8 cellular contexts compared by ENCODE assay signal in the genomic region with DNA sequence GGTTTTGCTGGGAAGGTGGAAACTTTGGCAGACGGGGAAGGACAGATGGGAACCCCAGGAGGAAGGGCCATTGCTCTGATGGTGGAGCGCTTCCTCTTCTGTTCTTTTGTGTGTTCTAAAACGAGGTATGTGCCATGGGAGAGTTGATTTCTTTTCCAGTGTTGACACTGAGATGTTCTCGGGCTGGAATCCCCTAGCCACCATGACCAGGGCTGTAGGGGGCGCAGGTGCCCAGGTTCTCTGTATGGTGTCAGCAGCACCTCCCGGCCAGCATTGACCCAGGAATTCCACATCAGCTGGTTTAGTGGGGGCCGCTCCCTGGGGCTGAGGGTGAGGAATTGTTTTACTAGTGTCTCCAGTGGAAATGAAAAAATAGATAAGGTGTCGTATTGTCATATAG. TPM values are rescaled to one million over a fixed set of nuclear protein-coding genes. Genes with fewer than 3 reads are reported as not detected.
DNase-seq lines count a peak whose midpoint lies in the region; ATAC-seq, FAIRE-seq and TF ChIP-seq lines count a peak whose summit lies in the region.

No MANE protein-coding gene starts in this region.

- H3K9me3 Mint-ChIP-seq in natural killer cell treated with Interleukin-12 subunit alpha and Interleukin-12 subunit beta and Interleukin-15 and Interleukin-18, amount 100 ng/mL, for 72 hours: no peaks in the 10 kb centered on the region

- DNase-seq in HFF-Myc (ENCODE audit: extremely low read depth, low read depth) (no peak), adipocyte (ENCODE audit: low read depth) (no peak), kidney (no peak), uterus (no peak), NCI-H1048 (lab: John Stamatoyannopoulos, UW) (no peak)
- no peak for DNase-seq in natural killer cell treated with Interleukin-12 subunit alpha and Interleukin-12 subunit beta and Interleukin-15 and Interleukin-18, amount 100 ng/mL, for 72 hours (ENCODE audit: low spot score)

- peak overlapping the region; percentile 68 for H3K4me3 ChIP-seq in DOHH2 (ENCODE audit: low read length)
- H3K4me3 ChIP-seq in HFF-Myc (replicated peaks; ENCODE audit: low read depth, low read length): no peak overlapping the region
- H3K4me3 ChIP-seq in adipocyte (ENCODE audit: low read length): no peak overlapping the region
- peak overlapping the region in 1 of 2 donors; percentile 53 for H3K4me3 ChIP-seq in kidney (ENCODE audit: low read length in 2 of 2)
- no peak overlapping the region for H3K4me3 ChIP-seq in uterus

- no peaks in the 10 kb centered on the region for H3K9me2 ChIP-seq in DOHH2 (replicated peaks; ENCODE audit: control insufficient read depth, low read length)

- H3K27me3 Mint-ChIP-seq in natural killer cell treated with Interleukin-12 subunit alpha and Interleukin-12 subunit beta and Interleukin-15 and Interleukin-18, amount 100 ng/mL, for 72 hours: no peaks in the 10 kb centered on the region

- FAIRE-seq in kidney (lab: Jason Lieb, UNC): no peak

- no peaks in the 10 kb centered on the region for H3K79me2 ChIP-seq in DOHH2 (ENCODE audit: control insufficient read depth, low read length)

- no peaks in the 10 kb centered on the region for H4K20me1 ChIP-seq in DOHH2 (ENCODE audit: control insufficient read depth, insufficient read depth, low read depth, low read length)

- no peak for ATAC-seq in natural killer cell treated with Interleukin-12 subunit alpha and Interleukin-12 subunit beta and Interleukin-15 and Interleukin-18, amount 100 ng/mL, for 72 hours
- ATAC-seq in GM21717 (IDR thresholded peaks at IDR 0.05; ENCODE audit: unreplicated experiment): no peak

- H3K4me1 Mint-ChIP-seq in natural killer cell treated with Interleukin-12 subunit alpha and Interleukin-12 subunit beta and Interleukin-15 and Interleukin-18, amount 100 ng/mL, for 72 hours (ENCODE audit: low read depth in 2 of 2): peaks cover 9 to 11% of the 10 kb centered on the region in 2 donors

- peak overlapping the region; percentile 65 for H3K4me3 Mint-ChIP-seq in natural killer cell treated with Interleukin-12 subunit alpha and Interleukin-12 subunit beta and Interleukin-15 and Interleukin-18, amount 100 ng/mL, for 72 hours

- intact Hi-C loops in kidney (cut with DNase I): no loop called here
- intact Hi-C loops in uterus (cut with DNase I; ENCODE audit: low total_unique reads): no loop called here

- H3K27ac ChIP-seq in DOHH2 (ENCODE audit: low read depth, low read length) (no peak overlapping the region), kidney (ENCODE audit: low read depth in 2 of 2, low read length in 2 of 2) (no peak overlapping the region), uterus (no peak overlapping the region)

- H3K27ac Mint-ChIP-seq in natural killer cell treated with Interleukin-12 subunit alpha and Interleukin-12 subunit beta and Interleukin-15 and Interleukin-18, amount 100 ng/mL, for 72 hours: peak overlapping the region in 1 of 2 donors; percentile 39

- no peak for TF ChIP-seq POLR2A in uterus (IDR thresholded peaks at IDR 0.05)

- H3K9me3 ChIP-seq in DOHH2 (ENCODE audit: control insufficient read depth, insufficient read depth, low read length): no peaks in the 10 kb centered on the region
- H3K9me3 ChIP-seq in adipocyte (ENCODE audit: control insufficient read depth, low read length): no peaks in the 10 kb centered on the region
- no peaks in the 10 kb centered on the region for H3K9me3 ChIP-seq in kidney (ENCODE audit: control insufficient read depth in 1 of 2, low read length in 2 of 2)
- H3K9me3 ChIP-seq in uterus: no peaks in the 10 kb centered on the region

- no peaks in the 10 kb centered on the region for H3F3A ChIP-seq in DOHH2 (ENCODE audit: control insufficient read depth, insufficient read depth)

- H3K4me1 ChIP-seq in DOHH2 (ENCODE audit: control insufficient read depth, low read length) (peaks cover 16% of the 10 kb centered on the region), adipocyte (ENCODE audit: control insufficient read depth, insufficient read depth, low read length) (peaks cover 3% of the 10 kb centered on the region), kidney (ENCODE audit: control insufficient read depth in 1 of 2, insufficient read depth in 1 of 2, low read depth in 1 of 2, low read length in 2 of 2) (no peaks in the 10 kb centered on the region), uterus (no peaks in the 10 kb centered on the region)

- no peaks in the 10 kb centered on the region for H3K27me3 ChIP-seq in DOHH2 (ENCODE audit: control insufficient read depth, low read length)
- no peaks in the 10 kb centered on the region for H3K27me3 ChIP-seq in adipocyte (replicated peaks; ENCODE audit: control insufficient read depth, insufficient read depth, low read length)
- no peaks in the 10 kb centered on the region for H3K27me3 ChIP-seq in uterus

- H3K9ac ChIP-seq in adipocyte (ENCODE audit: low read length) (peak overlapping the region; percentile 34), kidney (ENCODE audit: low read length in 2 of 2) (no peak overlapping the region)

- H3K36me3 Mint-ChIP-seq in natural killer cell treated with Interleukin-12 subunit alpha and Interleukin-12 subunit beta and Interleukin-15 and Interleukin-18, amount 100 ng/mL, for 72 hours: no peaks in the 10 kb centered on the region

- peak overlapping the region; percentile 85 for H3K4me2 ChIP-seq in DOHH2 (ENCODE audit: low read length)

- TF ChIP-seq CTCF in DOHH2 (IDR thresholded peaks at IDR 0.05; ENCODE audit: low read depth, low read length, poor library complexity, severe bottlenecking): peak; percentile 69
- TF ChIP-seq CTCF in HFF-Myc (IDR thresholded peaks at IDR 0.05; ENCODE audit: low read depth, low read length, missing control alignments): peak; percentile 20
- TF ChIP-seq CTCF in kidney (IDR thresholded peaks at IDR 0.05; ENCODE audit: borderline replicate concordance, extremely low read depth, insufficient read depth): no peak
- TF ChIP-seq CTCF in uterus (IDR thresholded peaks at IDR 0.05): peak in 1 of 4 experiments; percentile 10

- H3K36me3 ChIP-seq in DOHH2 (ENCODE audit: control insufficient read depth, low read length) (no peaks in the 10 kb centered on the region), adipocyte (ENCODE audit: control insufficient read depth, insufficient read depth, low read length, severe bottlenecking) (no peaks in the 10 kb centered on the region), kidney (ENCODE audit: control insufficient read depth in 1 of 2, insufficient read depth in 2 of 2, low read length in 2 of 2) (no peaks in the 10 kb centered on the region), uterus (no peaks in the 10 kb centered on the region)

RNA-seq across cellular contexts. Expression of a gene that starts 34.3 kb away (rescaled TPM):
- 100 to 1,000 TPM in 1 of 2 donors, 10 to 100 TPM in 1; 50.6 to 143 TPM for total RNA-seq in natural killer cell treated with Interleukin-12 subunit alpha and Interleukin-12 subunit beta and Interleukin-15 and Interleukin-18, amount 100 ng/mL, for 72 hours
- total RNA-seq in kidney (50.2 TPM), uterus (10 to 100 TPM; 13.1 to 51.4 (median 44.5) TPM)
- 36.2 TPM for polyA plus RNA-seq in kidney (ENCODE audit: insufficient read depth, low read depth, low replicate concordance)
